ENCODE assay signal across 8 cellular contexts in genomic region chr12:14185441-14186192, GRCh38.
A peak's percentile ranks its signal among the peaks of the same experiment; 100 is the strongest.
DNase-seq lines count a peak whose midpoint lies in the region; ATAC-seq and TF ChIP-seq lines count a peak whose summit lies in the region.

No MANE protein-coding gene starts in this region.

- no peaks in the 10 kb centered on the region for H3K9me3 ChIP-seq in spleen

- no peak overlapping the region for H3K27ac ChIP-seq in spleen

- peak in 10 of 11 experiments; percentile 17 to 70 (median 50) for TF ChIP-seq CTCF in spleen (IDR thresholded peaks at IDR 0.05 in 8 of 11, conservative IDR thresholded peaks at IDR 0.05 in 3 of 11)
- no peak for TF ChIP-seq CTCF in lower leg skin (IDR thresholded peaks at IDR 0.05)

- DNase-seq in DMS153 (lab: John Stamatoyannopoulos, UW): peak; percentile 21
- DNase-seq in NCI-H2107 treated with DMSO at 0.1 percent for 48 hours (lab: John Stamatoyannopoulos, UW; ENCODE audit: unreplicated experiment): peak; percentile 90
- DNase-seq in activated CD4-positive, alpha-beta T cell treated with anti-CD3 and anti-CD28 coated beads, Interleukin-2, amount 50 U/mL, for 48 hours: peak; percentile 9 to 34
- peak in 30 of 42 donors; percentile 14 to 73 (median 41) for DNase-seq in head of caudate nucleus
- no peak for DNase-seq in spleen
- no peak for DNase-seq in lower leg skin (ENCODE audit: low spot score in 2 of 2)

- no peaks in the 10 kb centered on the region for H3K36me3 ChIP-seq in spleen

- WGBS in spleen, 5 donors: 35 to 45% (median 43%) methylated on average over 8 of the region's 8 CpGs
- 35 to 41% methylated on average over 8 of the region's 8 CpGs for WGBS in lower leg skin, 2 donors

- intact Hi-C loops in head of caudate nucleus (cut with DNase I): no loop called here
- intact Hi-C loops in spleen (cut with DNase I; ENCODE audit: low total_unique reads): no loop called here
- intact Hi-C loops in lower leg skin (cut with DNase I; ENCODE audit: low total_unique reads): no loop called here

- H3K4me3 ChIP-seq in spleen (peak overlapping the region in 1 of 8 donors; percentile 27), lower leg skin (ENCODE audit: low read depth, poor library complexity, severe bottlenecking) (no peak overlapping the region)

- H3K27me3 ChIP-seq in spleen (replicated peaks in 1 of 7): no peaks in the 10 kb centered on the region

- TF ChIP-seq POLR2A in spleen (IDR thresholded peaks at IDR 0.05): no peak
- TF ChIP-seq POLR2A in lower leg skin (IDR thresholded peaks at IDR 0.05): no peak

- H3K4me1 ChIP-seq in spleen: peaks cover 0 to 8% (median 0%) of the 10 kb centered on the region in 6 donors

- ATAC-seq in GM19351 (IDR thresholded peaks at IDR 0.05; ENCODE audit: unreplicated experiment) (peak; percentile 81), HG03280 (IDR thresholded peaks at IDR 0.05; ENCODE audit: unreplicated experiment) (peak; percentile 72)

Comparison
In these comparisons a context has a peak if more than half of its experiments do, and no peak if none do; other contexts are left out.
1. DNase-seq: peak in DMS153 (single experiment), NCI-H2107 treated with DMSO at 0.1 percent for 48 hours (single experiment), activated CD4-positive, alpha-beta T cell treated with anti-CD3 and anti-CD28 coated beads, Interleukin-2, amount 50 U/mL, for 48 hours (2 of 2) and head of caudate nucleus (30 of 42); none in spleen (single experiment) and lower leg skin (0 of 2).
2. CTCF ChIP-seq: peak in spleen (10 of 11); none in lower leg skin (0 of 3).